ENCODE assay signal across 8 cellular contexts in the genomic region with DNA sequence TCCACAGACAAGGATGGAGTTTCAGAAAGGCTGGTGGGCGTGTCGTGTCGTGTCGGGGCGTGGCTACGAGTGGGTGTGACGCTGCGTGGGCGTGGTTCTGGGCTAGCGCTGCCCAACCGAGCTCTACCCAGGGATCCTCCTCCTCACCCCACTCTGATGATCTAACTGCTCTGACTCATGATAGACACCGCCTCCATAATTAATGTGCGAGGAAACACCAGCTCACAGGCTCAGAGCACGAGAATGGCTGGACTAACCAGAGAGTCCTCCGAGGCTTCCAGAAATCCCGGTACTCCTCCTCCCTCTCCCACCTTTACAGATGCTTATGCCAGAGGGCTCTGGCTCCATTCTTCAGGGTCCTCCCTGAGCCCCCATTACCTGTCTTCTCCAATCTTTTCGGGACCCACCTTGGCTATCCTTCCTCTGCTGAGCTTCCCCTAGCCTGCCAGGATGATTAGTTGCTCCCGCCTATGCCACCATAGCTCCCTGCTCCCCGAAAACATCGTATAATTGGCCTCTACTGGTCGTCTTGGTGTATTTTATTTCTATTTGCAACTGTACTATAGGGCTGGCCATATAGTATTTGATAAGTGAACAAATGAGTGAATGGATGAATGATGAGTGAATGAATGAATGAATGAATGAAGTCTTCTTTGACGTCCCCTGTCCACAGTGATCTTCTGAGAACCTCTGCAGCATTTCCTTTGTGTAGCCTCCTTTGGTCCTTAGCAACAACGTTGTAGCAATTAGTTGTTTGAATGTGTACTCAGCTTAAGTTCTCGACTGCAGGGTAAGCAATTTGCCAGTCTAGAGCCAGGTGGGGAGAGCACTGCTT.
A peak's percentile ranks its signal among the peaks of the same experiment; 100 is the strongest.
DNase-seq lines count a peak whose midpoint lies in the region; ATAC-seq and TF ChIP-seq lines count a peak whose summit lies in the region.

No MANE protein-coding gene starts in this region.

- no peak overlapping the region for H3K4me3 ChIP-seq in choroid plexus epithelial cell (ENCODE audit: low read depth, low read length)

- TF ChIP-seq CTCF in choroid plexus epithelial cell (conservative IDR thresholded peaks at IDR 0.05; ENCODE audit: low read depth, low read length): no peak

- in situ Hi-C loops in ACHN (cut with HindIII; ENCODE audit: low pct_ligation_motif_present, low pct_unique_long_range_greater_than_20kb, low sequenced_read_pairs): no loop called here

- peak; percentile 66 for ATAC-seq in GM21529 (IDR thresholded peaks at IDR 0.05; ENCODE audit: unreplicated experiment)
- ATAC-seq in activated CD4-positive, CD25-positive, alpha-beta regulatory T cell treated with anti-CD3 and anti-CD28 coated beads, Interleukin-2, amount 50 U/mL, for 24 hours: peak; percentile 97 to 99
- no peak for ATAC-seq in GM19467 (IDR thresholded peaks at IDR 0.05; ENCODE audit: unreplicated experiment)

- peak; percentile 95 for DNase-seq in ACHN
- peak; percentile 90 for DNase-seq in NCI-H2196 treated with DMSO at 0.1 percent for 48 hours (lab: John Stamatoyannopoulos, UW; ENCODE audit: unreplicated experiment)
- DNase-seq in choroid plexus epithelial cell (ENCODE audit: low read depth): peak; percentile 95
- peak; percentile 97 for DNase-seq in kidney glomerular epithelial cell (lab: John Stamatoyannopoulos, UW)
- peak; percentile 84 for DNase-seq in stimulated activated CD4-positive, alpha-beta T cell treated with anti-CD3 and anti-CD28 coated beads, Interleukin-1b, Interleukin-23, amount 100 ng/mL, for 48 hours
